9 cellular contexts compared by ENCODE assay signal in the genomic region with DNA sequence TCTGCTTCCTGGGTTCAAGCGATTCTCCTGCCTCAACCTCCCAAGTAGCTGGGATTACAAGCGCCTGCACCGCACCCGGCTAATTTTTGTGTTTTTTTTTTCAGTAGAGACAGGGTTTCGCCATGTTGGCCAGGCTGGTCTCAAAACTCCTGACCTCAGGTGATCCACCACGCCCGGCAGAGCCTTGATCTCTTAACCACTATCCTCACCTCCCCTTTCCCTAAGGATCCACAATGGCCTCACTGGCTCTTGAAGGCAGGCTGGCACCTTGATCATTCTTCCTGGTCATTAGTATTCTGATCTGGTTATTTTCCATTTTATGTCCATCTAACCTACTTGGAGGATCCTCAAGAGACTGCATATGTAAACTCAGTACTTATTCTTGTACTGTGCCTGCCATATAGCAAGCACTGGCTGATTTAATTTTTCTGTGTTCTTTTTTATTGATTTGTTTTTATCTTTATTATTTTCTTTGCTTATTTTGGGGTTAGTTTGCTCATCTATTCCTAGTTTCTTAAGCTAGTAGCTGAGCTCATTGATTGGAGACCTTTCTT. TPM values are rescaled to one million over a fixed set of nuclear protein-coding genes. Genes with fewer than 3 reads are reported as not detected.
A peak's percentile ranks its signal among the peaks of the same experiment; 100 is the strongest.
DNase-seq lines count a peak whose midpoint lies in the region; ATAC-seq and TF ChIP-seq lines count a peak whose summit lies in the region.
"Had no signal": no experiment of that assay in that cellular context is flagged by ENCODE, and none has a peak within 500 bp of the region (broad histone marks: within the 10 kb centered on the region; RNA-seq: fewer than 3 reads in every experiment).

No MANE protein-coding gene starts in this region.

- no peak overlapping the region for H3K4me3 ChIP-seq in MM.1S (ENCODE audit: low read length)
- no peak overlapping the region for H3K4me3 ChIP-seq in skeletal muscle satellite cell (ENCODE audit: low read length)
- no peak overlapping the region for H3K4me3 ChIP-seq in lower leg skin (ENCODE audit: low read depth, poor library complexity, severe bottlenecking)

- peak overlapping the region; percentile 48 for H3K4me3 Mint-ChIP-seq in T-helper 1 cell treated with Interleukin-12 subunit alpha and Interleukin-12 subunit beta and Interleukin-4 antibody, amounts not matched to agents 30 μg/mL and 1 μg/mL, for 36 hours
- peak overlapping the region; percentile 99 for H3K4me3 Mint-ChIP-seq in activated naive CD8-positive, alpha-beta T cell treated with anti-CD3 and anti-CD28 coated beads, Interleukin-2, amount 50 U/mL, for 24 hours

- H3K9me2 ChIP-seq in MM.1S (replicated peaks; ENCODE audit: insufficient read depth, low read length): no peaks in the 10 kb centered on the region

- peak overlapping the region; percentile 5; the same call in 1 of the 2 replicates for H3K27ac ChIP-seq in MM.1S (ENCODE audit: low read length)

- H3K4me1 ChIP-seq in MM.1S (ENCODE audit: low read length): peaks cover 23% of the 10 kb centered on the region
- H3K4me1 ChIP-seq in skeletal muscle satellite cell (ENCODE audit: control insufficient read depth, insufficient read depth, low read length): peaks cover 30% of the 10 kb centered on the region

- DNase-seq in T-helper 1 cell: no peak
- DNase-seq in MM.1S: no peak
- DNase-seq in activated naive CD8-positive, alpha-beta T cell treated with anti-CD3 and anti-CD28 coated beads, Interleukin-2, amount 50 U/mL, for 24 hours: peak; percentile 31
- DNase-seq in NCI-H1694 treated with DMSO at 0.1 percent for 48 hours (lab: John Stamatoyannopoulos, UW): no peak
- no peak for DNase-seq in lower leg skin (ENCODE audit: low spot score in 2 of 2)
- DNase-seq in CD1c-positive myeloid dendritic cell (ENCODE audit: extremely low spot score): no peak
- DNase-seq: head of caudate nucleus had no signal

- no peaks in the 10 kb centered on the region for H3K27me3 ChIP-seq in MM.1S (replicated peaks; ENCODE audit: insufficient read depth, low read length)
- H3K27me3 ChIP-seq in skeletal muscle satellite cell (ENCODE audit: control insufficient read depth, insufficient read depth, low read length): no peaks in the 10 kb centered on the region

- intact Hi-C loops in lower leg skin (cut with DNase I; ENCODE audit: low total_unique reads): no loop called here

- TF ChIP-seq CTCF in MM.1S (IDR thresholded peaks at IDR 0.05; ENCODE audit: low read length) (no peak), lower leg skin (IDR thresholded peaks at IDR 0.05) (no peak)

- no peak for ATAC-seq in activated naive CD8-positive, alpha-beta T cell treated with anti-CD3 and anti-CD28 coated beads, Interleukin-2, amount 50 U/mL, for 24 hours

- peaks cover 89% of the 10 kb centered on the region for H3F3A ChIP-seq in MM.1S (ENCODE audit: insufficient read depth, low read length)

- no peaks in the 10 kb centered on the region for H3K27me3 Mint-ChIP-seq in T-helper 1 cell treated with Interleukin-12 subunit alpha and Interleukin-12 subunit beta and Interleukin-4 antibody, amounts not matched to agents 30 μg/mL and 1 μg/mL, for 36 hours (ENCODE audit: low read depth)
- peaks cover 8% of the 10 kb centered on the region for H3K27me3 Mint-ChIP-seq in activated naive CD8-positive, alpha-beta T cell treated with anti-CD3 and anti-CD28 coated beads, Interleukin-2, amount 50 U/mL, for 24 hours

- H3K27ac Mint-ChIP-seq in T-helper 1 cell treated with Interleukin-12 subunit alpha and Interleukin-12 subunit beta and Interleukin-4 antibody, amounts not matched to agents 30 μg/mL and 1 μg/mL, for 36 hours: peak overlapping the region; percentile 81
- H3K27ac Mint-ChIP-seq in activated naive CD8-positive, alpha-beta T cell treated with anti-CD3 and anti-CD28 coated beads, Interleukin-2, amount 50 U/mL, for 24 hours: peak overlapping the region; percentile 75

- peaks cover 36% of the 10 kb centered on the region for H3K79me2 ChIP-seq in MM.1S (ENCODE audit: low read length)

- H3K9ac ChIP-seq in MM.1S (ENCODE audit: low read length) (no peak overlapping the region), skeletal muscle satellite cell (ENCODE audit: low read depth, low read length) (peak overlapping the region; percentile 8)

- peaks cover 56% of the 10 kb centered on the region for H3K36me3 Mint-ChIP-seq in T-helper 1 cell treated with Interleukin-12 subunit alpha and Interleukin-12 subunit beta and Interleukin-4 antibody, amounts not matched to agents 30 μg/mL and 1 μg/mL, for 36 hours (ENCODE audit: low read depth)
- H3K36me3 Mint-ChIP-seq in activated naive CD8-positive, alpha-beta T cell treated with anti-CD3 and anti-CD28 coated beads, Interleukin-2, amount 50 U/mL, for 24 hours (ENCODE audit: low read depth): peaks cover 66% of the 10 kb centered on the region

- 91 to 93% methylated on average over 7 of the region's 7 CpGs for WGBS in lower leg skin, 2 donors

- peaks cover 36% of the 10 kb centered on the region for H3K4me1 Mint-ChIP-seq in T-helper 1 cell treated with Interleukin-12 subunit alpha and Interleukin-12 subunit beta and Interleukin-4 antibody, amounts not matched to agents 30 μg/mL and 1 μg/mL, for 36 hours (ENCODE audit: low read depth)
- peaks cover 50% of the 10 kb centered on the region for H3K4me1 Mint-ChIP-seq in activated naive CD8-positive, alpha-beta T cell treated with anti-CD3 and anti-CD28 coated beads, Interleukin-2, amount 50 U/mL, for 24 hours

- H3K36me3 ChIP-seq in MM.1S (replicated peaks; ENCODE audit: insufficient read depth, low read length): peaks cover 25% of the 10 kb centered on the region
- H3K36me3 ChIP-seq in skeletal muscle satellite cell (ENCODE audit: insufficient read depth, low read length): peaks cover 55% of the 10 kb centered on the region

- no peak overlapping the region for H3K4me2 ChIP-seq in MM.1S (ENCODE audit: low read depth, low read length)
- no peak overlapping the region for H3K4me2 ChIP-seq in skeletal muscle satellite cell (ENCODE audit: low read length)

- no peak for TF ChIP-seq POLR2A in lower leg skin (IDR thresholded peaks at IDR 0.05)

- no peak overlapping the region for H2AFZ ChIP-seq in MM.1S (ENCODE audit: low read length)

- peaks cover 40% of the 10 kb centered on the region for H4K20me1 ChIP-seq in MM.1S (ENCODE audit: insufficient read depth, low read length)

- no peaks in the 10 kb centered on the region for H3K9me3 ChIP-seq in MM.1S (replicated peaks; ENCODE audit: insufficient read depth, low read length)
- H3K9me3 ChIP-seq in skeletal muscle satellite cell (replicated peaks; ENCODE audit: low read length): no peaks in the 10 kb centered on the region

- no peaks in the 10 kb centered on the region for H3K9me3 Mint-ChIP-seq in T-helper 1 cell treated with Interleukin-12 subunit alpha and Interleukin-12 subunit beta and Interleukin-4 antibody, amounts not matched to agents 30 μg/mL and 1 μg/mL, for 36 hours
- H3K9me3 Mint-ChIP-seq in activated naive CD8-positive, alpha-beta T cell treated with anti-CD3 and anti-CD28 coated beads, Interleukin-2, amount 50 U/mL, for 24 hours: no peaks in the 10 kb centered on the region

RNA-seq across cellular contexts. Expression of gene RCC1, which starts 6.3 kb away (rescaled TPM):
- 40.8 and 41.1 TPM in 2 replicates for total RNA-seq in skeletal muscle satellite cell (2012; rRNA removed)
- 10 to 100 TPM; 14.7 to 18.3 (median 15.2) TPM for total RNA-seq in lower leg skin

RNA-seq across cellular contexts. Expression of gene TRNAU1AP, which starts 40.8 kb away (rescaled TPM):
- total RNA-seq in skeletal muscle satellite cell (2012; rRNA removed): 25.6 and 26.9 TPM in 2 replicates
- total RNA-seq in lower leg skin: 10 to 100 TPM; 11.8 to 24.9 (median 19.3) TPM
